Comparison of ENCODE assay signal across 22 cellular contexts in genomic region chr6:41100871-41101287, GRCh38. TPM values are rescaled to one million over a fixed set of nuclear protein-coding genes. Genes with fewer than 3 reads are reported as not detected.
DNase-seq lines count a peak whose midpoint lies in the region; ATAC-seq and TF ChIP-seq lines count a peak whose summit lies in the region.
"Had no signal": no experiment of that assay in that cellular context is flagged by ENCODE, and none has a peak within 500 bp of the region (broad histone marks: within the 10 kb centered on the region; RNA-seq: fewer than 3 reads in every experiment).

No MANE protein-coding gene starts in this region.

- no peaks in the 10 kb centered on the region for H3K4me1 ChIP-seq in DND-41 (ENCODE audit: insufficient read depth, low read length)
- H3K4me1 ChIP-seq in heart left ventricle: peaks cover 0 to 19% (median 6%) of the 10 kb centered on the region in 12 donors
- H3K4me1 ChIP-seq in mesendoderm (ENCODE audit: control insufficient read depth, low read depth, low read length): no peaks in the 10 kb centered on the region
- no peaks in the 10 kb centered on the region; the same call in 1 of the 2 replicates for H3K4me1 ChIP-seq in BE2C
- H3K4me1 ChIP-seq: HAP-1, right lobe of liver, uterus had no signal

- H3K27ac ChIP-seq in DND-41 (ENCODE audit: low read length): no peak overlapping the region
- H3K27ac ChIP-seq in heart left ventricle: no peak overlapping the region
- H3K27ac ChIP-seq in mesendoderm (ENCODE audit: low read depth, low read length): no peak overlapping the region
- H3K27ac ChIP-seq: heart right ventricle, right lobe of liver, uterus had no signal

- H3K4ac ChIP-seq in mesendoderm (ENCODE audit: low read depth, low read length): no peak overlapping the region

- H4K5ac ChIP-seq in mesendoderm (ENCODE audit: low read length): no peak overlapping the region

- peaks cover 1% of the 10 kb centered on the region for H3K79me1 ChIP-seq in mesendoderm (ENCODE audit: low read length)

- H3K9ac ChIP-seq in DND-41 (ENCODE audit: low read depth, low read length) (no peak overlapping the region), mesendoderm (ENCODE audit: low read length) (no peak overlapping the region)

- H2AFZ ChIP-seq in DND-41 (ENCODE audit: low read depth, low read length): no peak overlapping the region

- TF ChIP-seq POLR2A in heart left ventricle (IDR thresholded peaks at IDR 0.05): no peak

- H4K20me1 ChIP-seq in DND-41 (ENCODE audit: insufficient read depth, low read length): peaks cover 9% of the 10 kb centered on the region

- ATAC-seq in DND-41 (ENCODE audit: insufficient read depth, low read depth): peak; percentile 27; the same call in 2 of the 3 replicates
- ATAC-seq in heart left ventricle: peak in 1 of 4 donors; percentile 76

- no peaks in the 10 kb centered on the region for H3K9me3 ChIP-seq in DND-41 (ENCODE audit: insufficient read depth, low read length, severe bottlenecking)
- no peaks in the 10 kb centered on the region for H3K9me3 ChIP-seq in heart left ventricle
- no peaks in the 10 kb centered on the region for H3K9me3 ChIP-seq in BE2C
- H3K9me3 ChIP-seq: HAP-1, heart right ventricle, MG63, right lobe of liver, uterus had no signal

- H4K8ac ChIP-seq in mesendoderm (ENCODE audit: low read depth, low read length): no peak overlapping the region

- H3K79me2 ChIP-seq in DND-41 (ENCODE audit: insufficient read depth, low read length) (no peaks in the 10 kb centered on the region), mesendoderm (ENCODE audit: control insufficient read depth, insufficient read depth, low read length) (no peaks in the 10 kb centered on the region)

- H3K27me3 ChIP-seq in DND-41 (ENCODE audit: insufficient read depth, low read length, poor library complexity): no peaks in the 10 kb centered on the region
- no peaks in the 10 kb centered on the region; the same call in 1 of the 2 replicates for H3K27me3 ChIP-seq in H7 (ENCODE audit: control insufficient read depth, insufficient read depth, low read length)
- H3K27me3 ChIP-seq in heart left ventricle: no peaks in the 10 kb centered on the region
- H3K27me3 ChIP-seq in mesendoderm (ENCODE audit: insufficient read depth, low read length, poor library complexity): no peaks in the 10 kb centered on the region
- no peaks in the 10 kb centered on the region for H3K27me3 ChIP-seq in BE2C
- H3K27me3 ChIP-seq: heart right ventricle, MG63, right lobe of liver, uterus had no signal

- H2AK5ac ChIP-seq in mesendoderm (ENCODE audit: low read length): no peak overlapping the region

- H3K36me3 ChIP-seq in DND-41 (ENCODE audit: insufficient read depth, low read length): peaks cover 62% of the 10 kb centered on the region
- peaks cover 21% of the 10 kb centered on the region for H3K36me3 ChIP-seq in H7 (replicated peaks; ENCODE audit: control insufficient read depth, insufficient read depth, low read length)
- H3K36me3 ChIP-seq in heart left ventricle: peaks cover 0 to 59% (median 51%) of the 10 kb centered on the region in 9 donors
- peaks cover 13% of the 10 kb centered on the region for H3K36me3 ChIP-seq in mesendoderm (ENCODE audit: control insufficient read depth, insufficient read depth, low read length)
- H3K36me3 ChIP-seq in BE2C: peaks cover 50% of the 10 kb centered on the region
- H3K36me3 ChIP-seq: uterus had no signal

- H3K4me2 ChIP-seq in DND-41 (ENCODE audit: insufficient read depth, low read length) (no peak overlapping the region), mesendoderm (ENCODE audit: low read length) (no peak overlapping the region)

- no peak for TF ChIP-seq CTCF in DND-41 (IDR thresholded peaks at IDR 0.05; ENCODE audit: borderline replicate concordance, extremely low read depth, low read length, poor library complexity, severe bottlenecking)
- peak in 1 of 12 donors; percentile 12 for TF ChIP-seq CTCF in heart left ventricle (IDR thresholded peaks at IDR 0.05)
- no peak for TF ChIP-seq CTCF in BE2C (IDR thresholded peaks at IDR 0.05; ENCODE audit: low read depth, low read length)

- no peak overlapping the region for H3K18ac ChIP-seq in mesendoderm (ENCODE audit: low read length)

- 67 to 84% (median 77%) methylated on average over 19 to 42 of the region's 42 CpGs for WGBS in heart left ventricle, 4 donors
- WGBS in mesendoderm (ENCODE audit: extremely low coverage, insufficient coverage, low lambda C conversion rate): no CpG with 5 or more reads among the region's 42 CpGs

- no peak overlapping the region for H2BK5ac ChIP-seq in mesendoderm (ENCODE audit: low read length)

- intact Hi-C loops in heart left ventricle (cut with DNase I): no loop called here

- no peak overlapping the region for H3K23ac ChIP-seq in mesendoderm (ENCODE audit: low read length)

- H3K4me3 ChIP-seq in DND-41 (ENCODE audit: low read depth in 1 of 2, low read length in 2 of 2): no peak overlapping the region
- H3K4me3 ChIP-seq in H7 (ENCODE audit: insufficient read depth, low read depth, low read length): no peak overlapping the region
- H3K4me3 ChIP-seq in heart left ventricle: no peak overlapping the region
- H3K4me3 ChIP-seq in mesendoderm (ENCODE audit: low read length): no peak overlapping the region
- no peak overlapping the region for H3K4me3 ChIP-seq in BE2C (ENCODE audit: low read depth, low read length)
- H3K4me3 ChIP-seq: HAP-1, heart right ventricle, MG63, right lobe of liver, uterus had no signal

- H2BK120ac ChIP-seq in mesendoderm (ENCODE audit: low read depth, low read length): no peak overlapping the region

- DNase-seq in DND-41: no peak
- peak; percentile 67 for DNase-seq in H7
- DNase-seq in heart left ventricle: peak in 3 of 5 donors; percentile 7 to 51 (median 24)
- DNase-seq in mesendoderm: peak; percentile 93
- no peak for DNase-seq in NCI-H146 (lab: John Stamatoyannopoulos, UW)
- no peak for DNase-seq in NCI-H345 treated with DMSO at 0.1 percent for 48 hours (lab: John Stamatoyannopoulos, UW; ENCODE audit: unreplicated experiment)
- DNase-seq in BE2C: no peak
- DNase-seq: activated CD4-positive, alpha-beta memory T cell treated with anti-CD3 and anti-CD28 coated beads for 36 hours; activated T-cell treated with anti-CD3 and anti-CD28 coated beads, Interleukin-2, amount 50 U/mL, for 48 hours; amniotic stem cell; central memory CD4-positive, alpha-beta T cell; effector CD8-positive, alpha-beta T cell; MG63; NCI-H1694; NCI-H2227 treated with DMSO at 0.1 percent for 48 hours; SW 1271 had no signal

- H3K56ac ChIP-seq in mesendoderm (ENCODE audit: low read length): no peak overlapping the region

- H2BK15ac ChIP-seq in mesendoderm (replicated peaks; ENCODE audit: low read depth): no peak overlapping the region

RNA-seq across cellular contexts. Expression of gene NFYA, which starts 28.1 kb away (rescaled TPM):
- total RNA-seq in H7 (2014; rRNA removed; shearing (Covaris generic)): 12.1 and 20.0 TPM in 2 replicates
- 10 to 100 TPM in 4 of 9 donors, 1 to 10 TPM in 5; 6.5 to 12.5 (median 9.7) TPM for total RNA-seq in heart left ventricle
- 1 to 10 TPM; 4.3 to 7.3 TPM for polyA plus RNA-seq in heart left ventricle
- polyA plus RNA-seq in mesendoderm (2013, experiment 1 of 2): 17.2 TPM
- 17.8 TPM for polyA plus RNA-seq in mesendoderm (2013, experiment 2 of 2)
- polyA plus RNA-seq in BE2C (2012; ENCODE audit: insufficient read depth, insufficient read length, low read depth): 45.6 TPM

RNA-seq across cellular contexts. Expression of gene OARD1, which starts 28.7 kb away (rescaled TPM):
- total RNA-seq in H7 (2014; rRNA removed; shearing (Covaris generic)): 15.3 and 23.2 TPM in 2 replicates
- total RNA-seq in heart left ventricle: 10 to 100 TPM; 12.8 to 21.8 (median 17.7) TPM
- 10 to 100 TPM; 26.6 to 28.1 TPM for polyA plus RNA-seq in heart left ventricle
- 33.0 TPM for polyA plus RNA-seq in mesendoderm (2013, experiment 1 of 2)
- polyA plus RNA-seq in mesendoderm (2013, experiment 2 of 2): 33.7 TPM
- polyA plus RNA-seq in BE2C (2012; ENCODE audit: insufficient read depth, insufficient read length, low read depth): 15.3 TPM

RNA-seq across cellular contexts. Expression of gene APOBEC2, which starts 47.9 kb away (rescaled TPM):
- 0.14 TPM in 1 of 2 replicates, not detected in the other for total RNA-seq in H7 (2014; rRNA removed; shearing (Covaris generic))
- 100 to 1,000 TPM; 139 to 524 (median 237) TPM for total RNA-seq in heart left ventricle
- 100 to 1,000 TPM in 1 of 2 donors, 10 to 100 TPM in 1; 72.3 to 237 TPM for polyA plus RNA-seq in heart left ventricle
- not detected for polyA plus RNA-seq in mesendoderm (2013, experiment 1 of 2)
- polyA plus RNA-seq in mesendoderm (2013, experiment 2 of 2): not detected
- polyA plus RNA-seq in BE2C (2012; ENCODE audit: insufficient read depth, insufficient read length, low read depth): 0.39 TPM
- total RNA-seq: activated CD4-positive, alpha-beta memory T cell treated with anti-CD3 and anti-CD28 coated beads for 36 hours; mucosa of gallbladder; right lobe of liver; RPMI7951; uterus had no signal

RNA-seq across cellular contexts. Expression of gene TREML1, which starts 53.3 kb away (rescaled TPM):
- not detected in 2 replicates for total RNA-seq in H7 (2014; rRNA removed; shearing (Covaris generic))
- under 1 TPM in 1 of 9 donors, not detected in 8; 0.29 TPM for total RNA-seq in heart left ventricle
- polyA plus RNA-seq in heart left ventricle: under 1 TPM in 1 of 2 donors, not detected in 1; 0.07 TPM
- polyA plus RNA-seq in mesendoderm (2013, experiment 1 of 2): 0.58 TPM
- 0.57 TPM for polyA plus RNA-seq in mesendoderm (2013, experiment 2 of 2)
- not detected for polyA plus RNA-seq in BE2C (2012; ENCODE audit: insufficient read depth, insufficient read length, low read depth)
- total RNA-seq: activated CD4-positive, alpha-beta memory T cell treated with anti-CD3 and anti-CD28 coated beads for 36 hours; RPMI7951 had no signal

RNA-seq across cellular contexts. Expression of gene TSPO2, which starts 58.6 kb away (rescaled TPM):
- not detected in 2 replicates for total RNA-seq in H7 (2014; rRNA removed; shearing (Covaris generic))
- total RNA-seq in heart left ventricle: not detected
- polyA plus RNA-seq in heart left ventricle: not detected
- not detected for polyA plus RNA-seq in mesendoderm (2013, experiment 1 of 2)
- polyA plus RNA-seq in mesendoderm (2013, experiment 2 of 2): not detected
- not detected for polyA plus RNA-seq in BE2C (2012; ENCODE audit: insufficient read depth, insufficient read length, low read depth)
- total RNA-seq: activated CD4-positive, alpha-beta memory T cell treated with anti-CD3 and anti-CD28 coated beads for 36 hours; heart right ventricle; RPMI7951; uterus had no signal
- polyA plus RNA-seq: heart right ventricle had no signal

Comparison
In these comparisons a context has a peak if more than half of its experiments do, and no peak if none do; other contexts are left out.
1. DNase-seq: peak in H7 (single experiment), heart left ventricle (3 of 5) and mesendoderm (single experiment); none in DND-41 (single experiment), NCI-H146 (single experiment), NCI-H345 treated with DMSO at 0.1 percent for 48 hours (single experiment) and BE2C (single experiment).
2. RNA of gene APOBEC2, which starts 47.9 kb away (total RNA-seq): 139 to 524 TPM in heart left ventricle; 0.14 TPM in H7; every median in the first group is over 100 times any median in the second.